Comparison of ENCODE assay signal across 22 cellular contexts in the genomic region with DNA sequence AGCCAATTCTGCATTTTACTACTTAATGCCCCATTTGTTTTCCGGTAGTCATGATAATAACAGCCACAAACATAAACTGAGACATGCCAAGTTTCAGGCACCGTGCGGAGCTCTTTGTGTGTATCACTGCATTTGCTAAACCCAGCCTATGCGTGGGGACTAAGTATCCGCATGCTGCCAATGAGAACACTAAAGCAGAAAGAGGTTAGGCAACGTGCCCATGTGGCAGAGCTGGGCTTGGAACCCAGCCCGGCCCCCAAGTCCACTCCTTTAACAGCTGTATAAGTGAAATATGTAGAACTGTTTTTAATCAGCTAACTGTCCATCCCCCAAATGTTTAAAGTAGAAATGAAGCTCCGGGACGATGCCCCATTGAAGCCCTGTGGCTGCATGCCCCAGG. TPM values are rescaled to one million over a fixed set of nuclear protein-coding genes. Genes with fewer than 3 reads are reported as not detected.
A peak's percentile ranks its signal among the peaks of the same experiment; 100 is the strongest.
DNase-seq lines count a peak whose midpoint lies in the region; ATAC-seq and TF ChIP-seq lines count a peak whose summit lies in the region.
"Had no signal": no experiment of that assay in that cellular context is flagged by ENCODE, and none has a peak within 500 bp of the region (broad histone marks: within the 10 kb centered on the region; RNA-seq: fewer than 3 reads in every experiment).

No MANE protein-coding gene starts in this region.

- H3K9me3 Mint-ChIP-seq in neural crest cell = no peaks in the 10 kb centered on the region
- H3K9me3 Mint-ChIP-seq: activated B cell treated with CpG ODN at 0.5 μM for 24 hours; activated CD4-positive, alpha-beta memory T cell treated with anti-CD3 and anti-CD28 coated beads for 36 hours; activated naive CD4-positive, alpha-beta T cell treated with anti-CD3 and anti-CD28 coated beads for 36 hours; dendritic cell treated with granulocyte-macrophage colony-stimulating factor and Interleukin-4, amounts not matched to agents 40 ng/mL and 50 ng/mL, for 4 days; stimulated activated naive B cell treated with anti-CD40 and anti-IgM and Interleukin-4, amounts not matched to agents 10 μg/mL and 1 μg/mL and 100 μg/mL, for 72 hours had no signal

- H3K27me3 ChIP-seq in BLaER1 = no peaks in the 10 kb centered on the region
- H3K27me3 ChIP-seq: brain microvascular endothelial cell, tibial nerve had no signal

- no peak overlapping the region; the same call in 1 of the 2 replicates for H3K9ac ChIP-seq in BLaER1

- no peak for TF ChIP-seq CTCF in neural crest cell (conservative IDR thresholded peaks at IDR 0.05)

- H3K36me3 ChIP-seq in BLaER1 = no peaks in the 10 kb centered on the region
- H3K36me3 ChIP-seq: brain microvascular endothelial cell had no signal

- peak overlapping the region; percentile 57 for H3K27ac Mint-ChIP-seq in neural crest cell (ENCODE audit: unreplicated experiment)
- H3K27ac Mint-ChIP-seq: activated B cell treated with CpG ODN at 0.5 μM for 24 hours; activated CD4-positive, alpha-beta memory T cell treated with anti-CD3 and anti-CD28 coated beads for 36 hours; activated naive CD4-positive, alpha-beta T cell treated with anti-CD3 and anti-CD28 coated beads for 36 hours; dendritic cell treated with granulocyte-macrophage colony-stimulating factor and Interleukin-4, amounts not matched to agents 40 ng/mL and 50 ng/mL, for 4 days; stimulated activated naive B cell treated with anti-CD40 and anti-IgM and Interleukin-4, amounts not matched to agents 10 μg/mL and 1 μg/mL and 100 μg/mL, for 72 hours had no signal

- in situ Hi-C loops in G401 (cut with HindIII; ENCODE audit: low sequenced_read_pairs) = no loop called here

- DNase-seq in NCI-H1694 (lab: John Stamatoyannopoulos, UW) (peak; percentile 67), fibroblast of gingiva (ENCODE audit: low read depth) (peak; percentile 59), neural crest cell (ENCODE audit: low read depth, low spot score) (no peak), activated T-cell treated with anti-CD3 and anti-CD28 coated beads for 4 hours (no peak), G401 (ENCODE audit: low spot score) (no peak), SIG-M5 treated with dmso at 0.1 percent for 504 hours (lab: John Stamatoyannopoulos, UW; ENCODE audit: unreplicated experiment) (no peak)
- DNase-seq: activated B cell treated with CpG ODN at 0.5 μM for 24 hours; activated CD4-positive, alpha-beta memory T cell treated with anti-CD3 and anti-CD28 coated beads for 36 hours; activated naive CD4-positive, alpha-beta T cell treated with anti-CD3 and anti-CD28 coated beads for 36 hours; activated T-cell treated with anti-CD3 and anti-CD28 coated beads, Interleukin-2, amount 50 U/mL, for 1 hour; brain microvascular endothelial cell; mucosa of descending colon; NCI-H1436 treated with DMSO at 0.1 percent for 48 hours; NCI-H82; PC-3; right cardiac atrium; stimulated activated naive B cell treated with anti-CD40 and anti-IgM and Interleukin-4, amounts not matched to agents 10 μg/mL and 1 μg/mL and 100 μg/mL, for 72 hours had no signal

- peaks cover 32% of the 10 kb centered on the region for H3K27me3 Mint-ChIP-seq in neural crest cell (ENCODE audit: low read depth)

- no peaks in the 10 kb centered on the region for H3K36me3 Mint-ChIP-seq in neural crest cell (ENCODE audit: low read depth)
- H3K36me3 Mint-ChIP-seq: activated CD4-positive, alpha-beta memory T cell treated with anti-CD3 and anti-CD28 coated beads for 36 hours; stimulated activated naive B cell treated with anti-CD40 and anti-IgM and Interleukin-4, amounts not matched to agents 10 μg/mL and 1 μg/mL and 100 μg/mL, for 72 hours had no signal

- peak overlapping the region; percentile 34 for H3K4me3 Mint-ChIP-seq in neural crest cell
- H3K4me3 Mint-ChIP-seq: activated B cell treated with CpG ODN at 0.5 μM for 24 hours; activated CD4-positive, alpha-beta memory T cell treated with anti-CD3 and anti-CD28 coated beads for 36 hours; activated naive CD4-positive, alpha-beta T cell treated with anti-CD3 and anti-CD28 coated beads for 36 hours; dendritic cell treated with granulocyte-macrophage colony-stimulating factor and Interleukin-4, amounts not matched to agents 40 ng/mL and 50 ng/mL, for 4 days; stimulated activated naive B cell treated with anti-CD40 and anti-IgM and Interleukin-4, amounts not matched to agents 10 μg/mL and 1 μg/mL and 100 μg/mL, for 72 hours had no signal

- H3K9me3 ChIP-seq in BLaER1 = no peaks in the 10 kb centered on the region
- H3K9me3 ChIP-seq: mucosa of descending colon, tibial nerve had no signal

- H3K27ac ChIP-seq in BLaER1 = peak overlapping the region; percentile 59; the same call in 1 of the 2 replicates
- H3K27ac ChIP-seq: brain microvascular endothelial cell, tibial nerve had no signal

- H3K4me1 ChIP-seq in BLaER1 = peaks cover 97% of the 10 kb centered on the region

- H3K4me2 ChIP-seq in BLaER1 = peak overlapping the region; percentile 91

- 0 out of 2 replicates have a peak, but pooled peaks cover 14% of the 10 kb centered on the region for H4K20me1 ChIP-seq in BLaER1

- ATAC-seq in HG02642 (IDR thresholded peaks at IDR 0.05; ENCODE audit: poor library complexity, unreplicated experiment) = no peak
- ATAC-seq: mucosa of descending colon; PC-3; stimulated activated naive B cell treated with anti-CD40 and anti-IgM and Interleukin-4, amounts not matched to agents 10 μg/mL and 1 μg/mL and 100 μg/mL, for 72 hours had no signal

- H3K4me1 Mint-ChIP-seq in neural crest cell = peaks cover 74% of the 10 kb centered on the region
- H3K4me1 Mint-ChIP-seq: activated B cell treated with CpG ODN at 0.5 μM for 24 hours had no signal

- peak overlapping the region; percentile 29; the same call in 1 of the 2 replicates for H3K4me3 ChIP-seq in BLaER1
- H3K4me3 ChIP-seq: mucosa of descending colon, tibial nerve had no signal

RNA-seq across cellular contexts. Expression of gene SLIT1, which starts 54.1 kb away (rescaled TPM):
- 9.7 and 10.6 TPM in 2 replicates for total RNA-seq in neural crest cell
- total RNA-seq in G401 (2014; rRNA removed; shearing (Covaris generic)) = 0.06 and 0.20 TPM in 2 replicates
- total RNA-seq: glomerular endothelial cell, PC-3 had no signal

Comparison
In these comparisons a context has a peak if more than half of its experiments do, and no peak if none do; other contexts are left out.
1. DNase-seq: peak in NCI-H1694 (single experiment) and fibroblast of gingiva (single experiment); none in neural crest cell (single experiment), activated T-cell treated with anti-CD3 and anti-CD28 coated beads for 4 hours (single experiment), G401 (single experiment) and SIG-M5 treated with dmso at 0.1 percent for 504 hours (single experiment).